20 cellular contexts compared by ENCODE assay signal in genomic region chr9:104025109-104025508, GRCh38.
DNase-seq lines count a peak whose midpoint lies in the region; ATAC-seq, FAIRE-seq and TF ChIP-seq lines count a peak whose summit lies in the region.
"Had no signal": no experiment of that assay in that cellular context is flagged by ENCODE, and none has a peak within 500 bp of the region (broad histone marks: within the 10 kb centered on the region; RNA-seq: fewer than 3 reads in every experiment).

No MANE protein-coding gene starts in this region.

- no peak for TF ChIP-seq CTCF in GM12878 (IDR thresholded peaks at IDR 0.05 in 2 of 3, conservative IDR thresholded peaks at IDR 0.05 in 1 of 3; ENCODE audit: control insufficient read depth in 2 of 3, extremely low read depth in 1 of 3, insufficient read depth in 1 of 3, low read depth in 3 of 3, low read length in 3 of 3)
- TF ChIP-seq CTCF in foreskin keratinocyte (conservative IDR thresholded peaks at IDR 0.05), result no peak
- TF ChIP-seq CTCF in heart left ventricle (IDR thresholded peaks at IDR 0.05), result no peak

- no peak for TF ChIP-seq RAD21 in GM12878 (IDR thresholded peaks at IDR 0.05; ENCODE audit: insufficient read depth, low read depth, low read length)

- H3K79me2 ChIP-seq in GM12878 (ENCODE audit: control insufficient read depth, insufficient read depth, low read length), result no peaks in the 10 kb centered on the region

- intact Hi-C loops in GM12878 (cut with micrococcal nuclease; ENCODE audit: unreplicated experiment) (no loop called here), heart left ventricle (cut with DNase I) (loop anchor here in 1 of 10 donors (10.0 kb wide), 1 partner anchor 360 kb away; no protein-coding TSS in a partner anchor)

- SMC1A ChIA-PET in GM12878 (lab: Charles Lee; ENCODE audit: uncharacterized antibody, unreplicated experiment), result no interaction called here

- RAD21 ChIA-PET in GM12878 (lab: Charles Lee; ENCODE audit: unreplicated experiment), result no interaction called here

- TF ChIP-seq POLR2A in GM12878 (IDR thresholded peaks at IDR 0.05; ENCODE audit: low read depth, low read length), result no peak
- no peak for TF ChIP-seq POLR2A in heart left ventricle (IDR thresholded peaks at IDR 0.05)

- H3K4me3 ChIP-seq in GM12878 (no peak overlapping the region), heart left ventricle (no peak overlapping the region)
- H3K4me3 ChIP-seq: BLaER1 had no signal

- POLR2A ChIA-PET in GM12878 (lab: Charles Lee), result no interaction called here

- H2AFZ ChIP-seq in GM12878 (ENCODE audit: control insufficient read depth, low read depth, low read length), result no peak overlapping the region

- H3K27ac ChIP-seq in GM12878 (ENCODE audit: control insufficient read depth, insufficient read depth) (no peak overlapping the region), foreskin keratinocyte (no peak overlapping the region), heart left ventricle (no peak overlapping the region)
- H3K27ac ChIP-seq: BLaER1, HL-60 had no signal

- no peak for TF ChIP-seq EP300 in GM12878 (IDR thresholded peaks at IDR 0.05; ENCODE audit: borderline replicate concordance in 1 of 2, control insufficient read depth in 1 of 2, low read depth in 2 of 2, low read length in 2 of 2)

- ATAC-seq in GM12878, result no peak
- peak; percentile 93 for ATAC-seq in foreskin keratinocyte
- ATAC-seq in heart left ventricle, result no peak
- ATAC-seq: CD8-positive, alpha-beta T cell had no signal

- H3K9me3 ChIP-seq in GM12878 (replicated peaks; ENCODE audit: control insufficient read depth, insufficient read depth, low read length) (no peaks in the 10 kb centered on the region), heart left ventricle (no peaks in the 10 kb centered on the region)
- H3K9me3 ChIP-seq: BLaER1 had no signal

- H3K4me2 ChIP-seq in GM12878 (ENCODE audit: control insufficient read depth, insufficient read depth), result no peak overlapping the region
- H3K4me2 ChIP-seq: BLaER1 had no signal

- H4K20me1 ChIP-seq in GM12878 (ENCODE audit: control insufficient read depth, insufficient read depth), result no peaks in the 10 kb centered on the region
- H4K20me1 ChIP-seq: BLaER1 had no signal

- no peak overlapping the region for H3K9ac ChIP-seq in GM12878 (ENCODE audit: control insufficient read depth, insufficient read depth, low read length)
- H3K9ac ChIP-seq: BLaER1 had no signal

- no TSS peak for BruUV-seq in GM12878 (replicated peaks; lab: Mats Ljungman, UMichigan)

- H3K27me3 ChIP-seq in GM12878 (replicated peaks in 1 of 2; ENCODE audit: control insufficient read depth in 2 of 2, insufficient read depth in 2 of 2, low read length in 1 of 2), result no peaks in the 10 kb centered on the region
- no peaks in the 10 kb centered on the region for H3K27me3 ChIP-seq in foreskin keratinocyte
- peaks cover 0 to 8% (median 0%) of the 10 kb centered on the region in 9 donors for H3K27me3 ChIP-seq in heart left ventricle
- H3K27me3 ChIP-seq: BLaER1 had no signal

- DNase-seq in ELR (ENCODE audit: low read depth), result peak; percentile 71
- DNase-seq in HS-5 (ENCODE audit: low read depth), result peak; percentile 10
- DNase-seq in GM12878 (ENCODE audit: low read depth, low spot score), result no peak
- DNase-seq in foreskin keratinocyte, result peak; percentile 15 to 61
- no peak for DNase-seq in heart left ventricle
- DNase-seq in pons (ENCODE audit: low spot score), result no peak
- no peak for DNase-seq in HPDE6-E6E7 (ENCODE audit: extremely low spot score)
- DNase-seq: CD8-positive, alpha-beta T cell; DMS79 treated with DMSO at 0.1 percent for 48 hours; H9; NCI-H1417; NCI-H2029; NCI-H2171; NCI-H748 treated with DMSO at 0.1 percent for 48 hours; OCI-M1 had no signal

- in situ Hi-C loops in GM12878 (cut with MboI), result no loop called here

- CTCF ChIA-PET in GM12878 (lab: Yijun Ruan, JAX), result no interaction called here

- H3K36me3 ChIP-seq in GM12878 (ENCODE audit: control insufficient read depth in 2 of 2, insufficient read depth in 2 of 2, low read length in 1 of 2) (no peaks in the 10 kb centered on the region), heart left ventricle (no peaks in the 10 kb centered on the region)
- H3K36me3 ChIP-seq: BLaER1 had no signal

- 34% methylated on average over 2 of the region's 2 CpGs for WGBS in GM12878 (ENCODE audit: insufficient coverage, insufficient replicate concordance, low lambda C conversion rate, missing lambda C conversion rate)
- 88 to 93% (median 91%) methylated on average over 2 of the region's 2 CpGs for WGBS in heart left ventricle, 4 donors

- FAIRE-seq in GM12878 (lab: Jason Lieb, UNC), result no peak
- FAIRE-seq: A204.1, G401.6, GM18507 had no signal

- H3K4me1 ChIP-seq in GM12878 (ENCODE audit: control insufficient read depth, insufficient read depth, low read length) (no peaks in the 10 kb centered on the region), foreskin keratinocyte (no peaks in the 10 kb centered on the region), heart left ventricle (no peaks in the 10 kb centered on the region)
- H3K4me1 ChIP-seq: BLaER1 had no signal

TF ChIP-seq in GM12878, 131 proteins besides CTCF, POLR2A, EP300 and RAD21:
- TF ChIP-seq TAF1 (IDR thresholded peaks at IDR 0.05; ENCODE audit: borderline replicate concordance, low read depth, low read length) (no peak), JUNB (IDR thresholded peaks at IDR 0.05) (peak; percentile 39; the same call in 1 of the 2 replicates), YY1 (IDR thresholded peaks at IDR 0.05; ENCODE audit: low read depth, low read length) (no peak), NFYA (IDR thresholded peaks at IDR 0.05; ENCODE audit: borderline replicate concordance, low read depth, low read length) (no peak), POU2F2 (IDR thresholded peaks at IDR 0.05; ENCODE audit: borderline replicate concordance, low read depth, low read length) (no peak)

Comparison
In these comparisons a context has a peak if more than half of its experiments do, and no peak if none do; other contexts are left out.
1. DNase-seq: peak in ELR (single experiment), HS-5 (single experiment) and foreskin keratinocyte (2 of 2); none in GM12878 (single experiment), heart left ventricle (0 of 5), pons (single experiment) and HPDE6-E6E7 (single experiment).